ENCODE assay signal across 8 cellular contexts in the genomic region with DNA sequence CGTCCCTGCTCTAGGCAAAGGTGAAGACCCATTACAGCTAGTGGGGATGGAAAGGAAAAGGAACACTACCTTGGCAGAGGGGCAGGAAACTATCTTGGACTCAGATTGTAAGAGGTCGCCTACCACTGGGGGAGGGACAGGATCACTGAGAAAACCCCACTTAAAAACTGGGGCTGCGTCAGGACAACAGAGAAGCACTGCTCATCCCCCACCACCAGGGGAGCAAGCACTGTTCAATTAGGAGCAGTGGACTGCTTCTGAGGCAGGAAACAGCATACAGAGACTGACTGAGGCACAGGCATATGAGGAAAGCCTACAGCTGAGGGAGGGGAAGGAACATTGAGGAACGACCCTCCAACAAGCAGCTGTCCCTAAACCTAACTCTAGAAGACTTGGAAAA. TPM values are rescaled to one million over a fixed set of nuclear protein-coding genes. Genes with fewer than 3 reads are reported as not detected.
DNase-seq lines count a peak whose midpoint lies in the region; ATAC-seq and TF ChIP-seq lines count a peak whose summit lies in the region.

No MANE protein-coding gene starts in this region.

- no peak overlapping the region for H3K4me3 ChIP-seq in WI38 (ENCODE audit: low read depth, low read length)

- H3K9me3 Mint-ChIP-seq in CD14-positive monocyte (no peaks in the 10 kb centered on the region), naive B cell (no peaks in the 10 kb centered on the region)

- DNase-seq in CD14-positive monocyte (ENCODE audit: low spot score) (no peak), naive B cell (peak; percentile 10), DMS114 treated with DMSO at 0.1 percent for 48 hours (lab: John Stamatoyannopoulos, UW; ENCODE audit: unreplicated experiment) (no peak), COR-L47 (lab: John Stamatoyannopoulos, UW) (no peak), HK-2 (ENCODE audit: unreplicated experiment) (no peak)

- intact Hi-C loops in CD14-positive monocyte (cut with micrococcal nuclease): no loop called here

- H3K4me1 Mint-ChIP-seq in CD14-positive monocyte: no peaks in the 10 kb centered on the region
- peaks cover 0 to 6% (median 3%) of the 10 kb centered on the region in 3 donors for H3K4me1 Mint-ChIP-seq in naive B cell

- H3K36me3 Mint-ChIP-seq in CD14-positive monocyte (no peaks in the 10 kb centered on the region), naive B cell (no peaks in the 10 kb centered on the region)

- no peak overlapping the region for H3K4me3 Mint-ChIP-seq in CD14-positive monocyte
- no peak overlapping the region for H3K4me3 Mint-ChIP-seq in naive B cell

- H3K27me3 Mint-ChIP-seq in CD14-positive monocyte (ENCODE audit: low read depth in 3 of 3) (peaks cover 0 to 2% (median 0%) of the 10 kb centered on the region in 3 donors), naive B cell (peaks cover 13 to 34% (median 25%) of the 10 kb centered on the region in 3 donors)

- peak; percentile 58 for TF ChIP-seq CTCF in CD14-positive monocyte (IDR thresholded peaks at IDR 0.05)
- peak; percentile 49 for TF ChIP-seq CTCF in WI38 (IDR thresholded peaks at IDR 0.05; ENCODE audit: low read depth, low read length)

- ATAC-seq in GM18909 (IDR thresholded peaks at IDR 0.05; ENCODE audit: poor library complexity, unreplicated experiment) (peak; percentile 86), HG03095 (IDR thresholded peaks at IDR 0.05; ENCODE audit: unreplicated experiment) (peak; percentile 94), naive B cell (ENCODE audit: low read depth in 2 of 2) (peak; percentile 80 to 82)

- H3K27ac Mint-ChIP-seq in CD14-positive monocyte (peak overlapping the region in 1 of 7 donors; percentile 46), naive B cell (peak overlapping the region in 1 of 6 donors; percentile 44)

RNA-seq across cellular contexts. Expression of gene DLAT, which starts 20.8 kb away (rescaled TPM):
- polyA plus RNA-seq in CD14-positive monocyte (10 to 100 TPM; 11.5 to 14.6 TPM), naive B cell (ENCODE audit: low read depth in 6 of 6) (10 to 100 TPM; 24.6 to 38.8 (median 28.0) TPM)
